Comparison of ENCODE assay signal across 21 cellular contexts in the genomic region with DNA sequence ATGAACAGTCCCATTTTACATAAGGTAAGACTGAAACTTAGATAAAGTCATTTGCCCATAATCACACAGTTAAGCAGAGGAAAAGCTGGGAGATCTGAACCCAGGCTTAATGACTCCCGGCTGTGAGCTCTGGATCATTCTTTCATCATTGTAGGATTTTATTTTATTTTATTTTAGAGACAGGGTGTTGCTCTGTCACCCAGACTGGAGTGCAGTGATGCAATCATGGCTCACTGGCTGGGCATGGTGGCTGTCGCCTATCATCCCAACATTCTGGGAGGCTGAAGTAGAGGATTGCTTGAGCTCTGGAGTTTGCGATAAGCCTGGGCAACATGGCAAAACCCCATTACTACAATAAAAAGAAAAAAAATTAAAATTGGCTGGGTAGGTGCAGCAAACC. TPM values are rescaled to one million over a fixed set of nuclear protein-coding genes. Genes with fewer than 3 reads are reported as not detected.
A peak's percentile ranks its signal among the peaks of the same experiment; 100 is the strongest.
DNase-seq lines count a peak whose midpoint lies in the region; ATAC-seq, FAIRE-seq and TF ChIP-seq lines count a peak whose summit lies in the region.
"Had no signal": no experiment of that assay in that cellular context is flagged by ENCODE, and none has a peak within 500 bp of the region (broad histone marks: within the 10 kb centered on the region; RNA-seq: fewer than 3 reads in every experiment).

No MANE protein-coding gene starts in this region.

- peaks cover 11% of the 10 kb centered on the region for H3K4me1 Mint-ChIP-seq in GM23338
- no peaks in the 10 kb centered on the region for H3K4me1 Mint-ChIP-seq in stimulated activated naive CD8-positive, alpha-beta T cell treated with anti-CD3 and anti-CD28 coated beads, Interleukin-15, amount 100 ng/mL, for 72 hours
- H3K4me1 Mint-ChIP-seq: CD8-positive, alpha-beta memory T cell; IgD-negative memory B cell had no signal

- H3K9me2 ChIP-seq in GM23338 (ENCODE audit: insufficient read depth), result peaks cover 4% of the 10 kb centered on the region; the same call in 1 of the 2 replicates

- CTCF ChIA-PET in K562 (lab: Yijun Ruan, JAX; ENCODE audit: low intra/inter-chr PET ratio), result no interaction called here

- H3K9me3 ChIP-seq in K562 (replicated peaks; ENCODE audit: control insufficient read depth, insufficient read depth, low read depth, low read length) (no peaks in the 10 kb centered on the region), parathyroid adenoma (ENCODE audit: control insufficient read depth, low read length) (no peaks in the 10 kb centered on the region), BE2C (no peaks in the 10 kb centered on the region)

- in situ Hi-C loops in K562 (cut with MboI), result no loop called here

- TF ChIP-seq CTCF in GM23338 (conservative IDR thresholded peaks at IDR 0.05; ENCODE audit: low read depth in 2 of 2), result no peak
- TF ChIP-seq CTCF in K562 (IDR thresholded peaks at IDR 0.05 in 2 of 3, conservative IDR thresholded peaks at IDR 0.05 in 1 of 3; ENCODE audit: insufficient read depth in 2 of 3, low read depth in 1 of 3, low read length in 3 of 3), result no peak
- no peak for TF ChIP-seq CTCF in parathyroid adenoma (IDR thresholded peaks at IDR 0.05)
- TF ChIP-seq CTCF in BE2C (IDR thresholded peaks at IDR 0.05; ENCODE audit: low read depth, low read length), result no peak

- POLR2A ChIA-PET in K562 (lab: Yijun Ruan, JAX), result interaction anchor here (0.7 kb wide), 1 partner anchor 31 kb away, joined by 3 read pairs; a partner anchor contains a TSS

- no peak for TF ChIP-seq POLR2A in K562 (conservative IDR thresholded peaks at IDR 0.05)

- H3K36me3 ChIP-seq in GM23338 (ENCODE audit: insufficient read depth), result no peaks in the 10 kb centered on the region
- H3K36me3 ChIP-seq in K562 (ENCODE audit: control insufficient read depth, insufficient read depth, low read length), result no peaks in the 10 kb centered on the region
- H3K36me3 ChIP-seq in parathyroid adenoma (ENCODE audit: control insufficient read depth, insufficient read depth, low read length), result no peaks in the 10 kb centered on the region
- no peaks in the 10 kb centered on the region for H3K36me3 ChIP-seq in BE2C

- H3K27ac Mint-ChIP-seq in GM23338, result no peak overlapping the region
- no peak overlapping the region for H3K27ac Mint-ChIP-seq in stimulated activated naive CD8-positive, alpha-beta T cell treated with anti-CD3 and anti-CD28 coated beads, Interleukin-15, amount 100 ng/mL, for 72 hours
- H3K27ac Mint-ChIP-seq: CD8-positive, alpha-beta memory T cell had no signal

- peaks cover 6% of the 10 kb centered on the region for H3K27me3 Mint-ChIP-seq in GM23338 (ENCODE audit: insufficient read depth, low read depth, poor library complexity)
- no peaks in the 10 kb centered on the region for H3K27me3 Mint-ChIP-seq in stimulated activated naive CD8-positive, alpha-beta T cell treated with anti-CD3 and anti-CD28 coated beads, Interleukin-15, amount 100 ng/mL, for 72 hours
- H3K27me3 Mint-ChIP-seq: IgD-negative memory B cell had no signal

- no TSS peak for BruUV-seq in K562 (replicated peaks; lab: Mats Ljungman, UMichigan)

- no peak for ATAC-seq in GM23338
- peak; percentile 52 for ATAC-seq in K562
- no peak for ATAC-seq in stimulated activated naive CD8-positive, alpha-beta T cell treated with anti-CD3 and anti-CD28 coated beads, Interleukin-15, amount 100 ng/mL, for 72 hours

- H3K4me1 ChIP-seq in GM23338 (ENCODE audit: insufficient read depth) (no peaks in the 10 kb centered on the region), K562 (replicated peaks in 1 of 2; ENCODE audit: control insufficient read depth in 2 of 2, insufficient read depth in 2 of 2, low read length in 2 of 2) (peaks cover 3 to 5% of the 10 kb centered on the region in 2 experiments; a peak in 3 of 5 replicates), parathyroid adenoma (peaks cover 11% of the 10 kb centered on the region), BE2C (no peaks in the 10 kb centered on the region)

- H3K4me3 ChIP-seq in GM23338, result no peak overlapping the region
- H3K4me3 ChIP-seq in K562, result no peak overlapping the region
- no peak overlapping the region for H3K4me3 ChIP-seq in parathyroid adenoma (ENCODE audit: low read depth, low read length)
- no peak overlapping the region for H3K4me3 ChIP-seq in BE2C (ENCODE audit: low read depth, low read length)
- H3K4me3 ChIP-seq: SK-N-MC had no signal

- H3F3A ChIP-seq in GM23338 (replicated peaks; ENCODE audit: low read depth), result no peaks in the 10 kb centered on the region

- no peak for TF ChIP-seq RAD21 in K562 (CRISPR knock-in tag; conservative IDR thresholded peaks at IDR 0.05 in 1 of 2, IDR thresholded peaks at IDR 0.05 in 1 of 2)

- H3K9me1 ChIP-seq in K562 (ENCODE audit: control insufficient read depth, insufficient read depth, low read length), result no peaks in the 10 kb centered on the region

- WGBS in K562 (ENCODE audit: insufficient coverage, low coverage, missing lambda C conversion rate), result 52% methylated on average over 3 of the region's 3 CpGs

- H3K4me3 Mint-ChIP-seq in GM23338, result no peak overlapping the region
- H3K4me3 Mint-ChIP-seq in stimulated activated naive CD8-positive, alpha-beta T cell treated with anti-CD3 and anti-CD28 coated beads, Interleukin-15, amount 100 ng/mL, for 72 hours, result no peak overlapping the region
- H3K4me3 Mint-ChIP-seq: CD8-positive, alpha-beta memory T cell; IgD-negative memory B cell had no signal

- TF ChIP-seq EP300 in K562 (IDR thresholded peaks at IDR 0.05; ENCODE audit: low read length), result no peak

- DNase-seq in AG08395 (ENCODE audit: low spot score) (peak; percentile 22), GM23338 (ENCODE audit: low spot score) (no peak), K562 (ENCODE audit: extremely low read depth in 1 of 4, low spot score in 3 of 4) (no peak), NCI-H2196 (lab: John Stamatoyannopoulos, UW; ENCODE audit: unreplicated experiment) (no peak), BE2C (no peak), NCI-H526 treated with DMSO at 0.1 percent for 48 hours (lab: John Stamatoyannopoulos, UW) (no peak)
- no peak for DNase-seq in stimulated activated naive CD8-positive, alpha-beta T cell treated with anti-CD3 and anti-CD28 coated beads, Interleukin-15, amount 100 ng/mL, for 72 hours
- DNase-seq: C1 segment of cervical spinal cord; CD8-positive, alpha-beta memory T cell; DMS79; NCI-H1092 treated with DMSO at 0.1 percent for 48 hours; NCI-H1694; NCI-H2081 treated with DMSO at 0.1 percent for 48 hours; NCI-H748 treated with DMSO at 0.1 percent for 48 hours; OCI-M1; SHP77 had no signal

- H3K27ac ChIP-seq in GM23338 (ENCODE audit: low read depth), result 0 out of 2 replicates have a peak overlapping the region, but pooled peaks have one; percentile 76
- H3K27ac ChIP-seq in K562 (ENCODE audit: extremely low read depth, low read depth, low read length), result no peak overlapping the region
- peak overlapping the region; percentile 89 for H3K27ac ChIP-seq in parathyroid adenoma
- H3K27ac ChIP-seq: SK-N-MC had no signal

- H3K27me3 ChIP-seq in GM23338 (ENCODE audit: insufficient read depth), result no peaks in the 10 kb centered on the region
- H3K27me3 ChIP-seq in K562 (ENCODE audit: control insufficient read depth in 2 of 2, insufficient read depth in 2 of 2, low read length in 2 of 2), result no peaks in the 10 kb centered on the region
- H3K27me3 ChIP-seq in parathyroid adenoma (ENCODE audit: control insufficient read depth, insufficient read depth, low read length), result no peaks in the 10 kb centered on the region
- no peaks in the 10 kb centered on the region for H3K27me3 ChIP-seq in BE2C

- H2AFZ ChIP-seq in GM23338 (peak overlapping the region; percentile 66; the same call in 1 of the 2 replicates), K562 (ENCODE audit: low read depth, low read length) (no peak overlapping the region), parathyroid adenoma (peak overlapping the region; percentile 36)

- H3K79me2 ChIP-seq in GM23338 (replicated peaks; ENCODE audit: insufficient read depth) (no peaks in the 10 kb centered on the region), K562 (ENCODE audit: control insufficient read depth, insufficient read depth, low read length) (no peaks in the 10 kb centered on the region), parathyroid adenoma (no peaks in the 10 kb centered on the region)

- H4K20me1 ChIP-seq in GM23338 (replicated peaks; ENCODE audit: insufficient read depth) (no peaks in the 10 kb centered on the region), K562 (replicated peaks; ENCODE audit: control insufficient read depth, insufficient read depth, low read length) (no peaks in the 10 kb centered on the region)

- intact Hi-C loops in K562 (cut with micrococcal nuclease), result no loop called here

- H3K9ac ChIP-seq in K562 (ENCODE audit: insufficient read depth in 1 of 2, low read depth in 2 of 2, low read length in 2 of 2) (no peak overlapping the region), parathyroid adenoma (no peak overlapping the region)

- H3K4me2 ChIP-seq in GM23338 (no peak overlapping the region), K562 (ENCODE audit: insufficient read depth, low read length) (no peak overlapping the region), parathyroid adenoma (ENCODE audit: low read length) (no peak overlapping the region)

- FAIRE-seq in K562 (lab: Jason Lieb, UNC), result no peak
- FAIRE-seq: A204.1, H54 had no signal

- H3K36me3 Mint-ChIP-seq in GM23338 (ENCODE audit: low read depth), result no peaks in the 10 kb centered on the region
- H3K36me3 Mint-ChIP-seq: CD8-positive, alpha-beta memory T cell; IgD-negative memory B cell had no signal

- H3K9me3 Mint-ChIP-seq in GM23338, result no peaks in the 10 kb centered on the region
- no peaks in the 10 kb centered on the region for H3K9me3 Mint-ChIP-seq in stimulated activated naive CD8-positive, alpha-beta T cell treated with anti-CD3 and anti-CD28 coated beads, Interleukin-15, amount 100 ng/mL, for 72 hours
- H3K9me3 Mint-ChIP-seq: CD8-positive, alpha-beta memory T cell; IgD-negative memory B cell had no signal

RNA-seq across cellular contexts. Expression of a gene that starts 31.2 kb away (rescaled TPM):
- total RNA-seq in GM23338 (2014; rRNA removed; shearing (Covaris generic)), result 123 and 135 TPM in 2 replicates
- polyA plus RNA-seq in GM23338 (2016; fragmentation: Nextera tagmentation; extraction: Ambion mirVana) (35.6 and 39.5 TPM in 2 replicates), K562 (2011; rRNA removed) (155 and 183 TPM in 2 replicates), K562 (2014; fragmentation: Illumina TruSeq; extraction: Trizol) (95.5 and 106 TPM in 2 replicates), K562 (2014; fragmentation: Nextera tagmentation; extraction: Ambion mirVana) (10 to 100 TPM; 28.0 to 32.3 TPM), K562 (2014; rRNA removed) (85.6 and 96.8 TPM in 2 replicates)
- 242 and 294 TPM in 2 replicates for total RNA-seq in K562 (2011; cell fraction: chromatin; rRNA removed; ENCODE audit: low replicate concordance)
- total RNA-seq in K562 (2011; cell fraction: nucleolus; rRNA removed), result 149 and 152 TPM in 2 replicates
- 183 and 224 TPM in 2 replicates for total RNA-seq in K562 (2011; cell fraction: nucleoplasm; rRNA removed)
- total RNA-seq in K562 (2014; rRNA removed) (74.5 and 104 TPM in 2 replicates), K562 (2014; rRNA removed; fragmentation: Illumina TruSeq; extraction: Trizol) (91.4 and 95.2 TPM in 2 replicates), K562 (2015; rRNA removed; fragmentation: Illumina TruSeq; extraction: Trizol) (92.6 and 97.5 TPM in 2 replicates), K562 (2021) (78.3 and 83.2 TPM in 2 replicates)
- 124 and 134 TPM in 2 replicates for polyA plus RNA-seq in K562 (2011; cell fraction: cytosol; rRNA removed)
- 176 and 181 TPM in 2 replicates for polyA plus RNA-seq in K562 (2011; cell fraction: nucleus; rRNA removed)
- 61.9 and 70.8 TPM in 2 replicates for polyA plus RNA-seq in K562 (2012)
- polyA minus RNA-seq in K562 (2011; rRNA and poly(A)+ RNA removed), result 208 and 239 TPM in 2 replicates
- polyA minus RNA-seq in K562 (2011; cell fraction: cytosol; rRNA and poly(A)+ RNA removed), result 66.7 and 92.6 TPM in 2 replicates
- 109 and 169 TPM in 2 replicates for polyA minus RNA-seq in K562 (2011; cell fraction: nucleus; rRNA and poly(A)+ RNA removed)
- polyA plus RNA-seq in BE2C (2012; ENCODE audit: insufficient read depth, insufficient read length, low read depth), result 60.0 TPM
